In genomic region chr7:50982626-50983025, GRCh38 we compare ENCODE assay signal across 16 cellular contexts.
DNase-seq lines count a peak whose midpoint lies in the region; ATAC-seq and TF ChIP-seq lines count a peak whose summit lies in the region.
"Had no signal": no experiment of that assay in that cellular context is flagged by ENCODE, and none has a peak within 500 bp of the region (broad histone marks: within the 10 kb centered on the region; RNA-seq: fewer than 3 reads in every experiment).

No MANE protein-coding gene starts in this region.

- H3K4me1 Mint-ChIP-seq in activated CD8-positive, alpha-beta T cell treated with anti-CD3 and anti-CD28 coated beads, Interleukin-2, amount 10 ng/mL, durations not matched to agents 7 days and 5 days (ENCODE audit: low read depth): no peaks in the 10 kb centered on the region
- H3K4me1 Mint-ChIP-seq: B cell, T-cell had no signal

- POLR2A ChIA-PET in activated CD8-positive, alpha-beta T cell treated with anti-CD3 and anti-CD28 coated beads, Interleukin-2, amount 10 ng/mL, durations not matched to agents 7 days and 5 days (lab: Charles Lee): no interaction called here

- H3K4me3 ChIP-seq in NB4 (ENCODE audit: low read depth, low read length): no peak overlapping the region
- H3K4me3 ChIP-seq in astrocyte of the cerebellum (ENCODE audit: low read depth, low read length): no peak overlapping the region
- H3K4me3 ChIP-seq: suprapubic skin had no signal

- no peak for TF ChIP-seq POLR2A in NB4 (IDR thresholded peaks at IDR 0.05; ENCODE audit: extremely low read depth, insufficient read length)

- CTCF ChIA-PET in activated CD8-positive, alpha-beta T cell treated with anti-CD3 and anti-CD28 coated beads, Interleukin-2, amount 10 ng/mL, durations not matched to agents 7 days and 5 days (lab: Charles Lee): no interaction called here

- no peak overlapping the region for H3K27ac Mint-ChIP-seq in activated CD8-positive, alpha-beta T cell treated with anti-CD3 and anti-CD28 coated beads, Interleukin-2, amount 10 ng/mL, durations not matched to agents 7 days and 5 days
- H3K27ac Mint-ChIP-seq: activated naive CD8-positive, alpha-beta T cell; B cell; T-cell had no signal

- ATAC-seq in activated CD8-positive, alpha-beta T cell treated with anti-CD3 and anti-CD28 coated beads, Interleukin-2, amount 10 ng/mL, durations not matched to agents 7 days and 5 days: no peak
- ATAC-seq: T-cell had no signal

- in situ Hi-C loops in astrocyte of the cerebellum (cut with HindIII; ENCODE audit: low sequenced_read_pairs): no loop called here

- no peaks in the 10 kb centered on the region for H3K27me3 Mint-ChIP-seq in activated CD8-positive, alpha-beta T cell treated with anti-CD3 and anti-CD28 coated beads, Interleukin-2, amount 10 ng/mL, durations not matched to agents 7 days and 5 days (ENCODE audit: low read depth)

- no peaks in the 10 kb centered on the region for H3K36me3 Mint-ChIP-seq in activated CD8-positive, alpha-beta T cell treated with anti-CD3 and anti-CD28 coated beads, Interleukin-2, amount 10 ng/mL, durations not matched to agents 7 days and 5 days (ENCODE audit: low read depth)
- H3K36me3 Mint-ChIP-seq: activated naive CD8-positive, alpha-beta T cell; T-cell had no signal

- DNase-seq in NB4 (ENCODE audit: low read depth) (peak; percentile 22), astrocyte of the cerebellum (ENCODE audit: low read depth) (no peak), myocyte (ENCODE audit: low read depth) (peak; percentile 40), T-helper 1 cell (no peak), NCI-H526 treated with DMSO at 0.1 percent for 48 hours (lab: John Stamatoyannopoulos, UW) (no peak)
- no peak for DNase-seq in activated CD8-positive, alpha-beta T cell treated with anti-CD3 and anti-CD28 coated beads, Interleukin-2, amount 10 ng/mL, durations not matched to agents 7 days and 5 days
- DNase-seq: activated T-cell treated with anti-CD3 and anti-CD28 coated beads for 4 hours, DMS79 treated with DMSO at 0.1 percent for 48 hours, glutamatergic neuron, kidney glomerular epithelial cell, OCI-M1, T-cell had no signal

- H3K4me3 Mint-ChIP-seq in activated CD8-positive, alpha-beta T cell treated with anti-CD3 and anti-CD28 coated beads, Interleukin-2, amount 10 ng/mL, durations not matched to agents 7 days and 5 days: no peak overlapping the region
- H3K4me3 Mint-ChIP-seq: activated naive CD8-positive, alpha-beta T cell; B cell; T-cell had no signal

- TF ChIP-seq CTCF in GM12872 (IDR thresholded peaks at IDR 0.05; ENCODE audit: insufficient read depth, low read depth, low read length) (0 out of 3 replicates have a peak, but pooled peaks have one; percentile 12), NB4 (IDR thresholded peaks at IDR 0.05; ENCODE audit: low read depth, low read length) (peak; percentile 33), astrocyte of the cerebellum (IDR thresholded peaks at IDR 0.05; ENCODE audit: low read depth, low read length, missing control alignments) (peak; percentile 12)

- H3K9me3 Mint-ChIP-seq in activated CD8-positive, alpha-beta T cell treated with anti-CD3 and anti-CD28 coated beads, Interleukin-2, amount 10 ng/mL, durations not matched to agents 7 days and 5 days (ENCODE audit: insufficient read depth): no peaks in the 10 kb centered on the region

Comparison
In these comparisons a context has a peak if more than half of its experiments do, and no peak if none do; other contexts are left out.
1. DNase-seq: peak in NB4 (single experiment) and myocyte (single experiment); none in astrocyte of the cerebellum (single experiment), activated CD8-positive, alpha-beta T cell treated with anti-CD3 and anti-CD28 coated beads, Interleukin-2, amount 10 ng/mL, durations not matched to agents 7 days and 5 days (single experiment), T-helper 1 cell (0 of 5) and NCI-H526 treated with DMSO at 0.1 percent for 48 hours (single experiment).
2. Peak in every context shown above with its lines, with median percentiles within 50 percentile points of each other: CTCF ChIP-seq.